Comparison of ENCODE assay signal across 15 cellular contexts in the genomic region with DNA sequence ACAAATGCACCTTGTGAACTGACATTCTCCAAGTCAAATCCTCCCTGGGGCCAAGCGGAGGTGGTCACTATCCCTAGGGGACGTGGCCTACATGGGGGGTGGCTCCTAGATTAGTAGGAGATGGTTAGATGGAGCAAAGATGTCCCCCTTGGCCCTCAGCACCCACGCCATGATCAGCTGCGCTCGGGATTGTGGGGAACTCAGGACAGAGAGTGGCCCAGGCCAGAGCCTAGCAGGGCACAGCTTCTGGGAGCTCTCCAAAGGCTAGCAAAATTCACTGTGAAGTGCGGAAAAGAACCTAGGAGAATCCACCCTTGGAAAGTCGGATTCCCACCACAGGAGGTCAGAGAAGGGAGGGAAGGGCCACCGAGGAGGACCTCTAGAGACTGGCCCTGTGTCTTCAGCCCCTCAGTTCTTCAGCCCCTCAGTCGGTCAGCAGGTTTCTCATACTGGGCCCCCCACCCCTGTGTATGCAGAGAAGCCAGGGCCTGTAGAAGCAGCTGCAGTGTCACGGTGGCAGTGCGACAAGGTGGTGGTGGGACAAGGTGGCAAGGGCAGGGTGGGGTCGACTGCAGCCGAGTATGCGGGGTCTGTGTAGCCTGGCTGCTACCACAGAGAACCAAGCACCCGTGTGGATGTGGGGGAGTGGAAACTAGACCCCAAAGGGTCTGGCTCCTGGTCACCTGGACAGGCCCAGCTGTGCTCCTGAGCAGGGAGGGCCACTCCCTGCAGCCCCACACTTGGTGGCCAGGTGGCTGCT. TPM values are rescaled to one million over a fixed set of nuclear protein-coding genes. Genes with fewer than 3 reads are reported as not detected.
A peak's percentile ranks its signal among the peaks of the same experiment; 100 is the strongest.
DNase-seq lines count a peak whose midpoint lies in the region; ATAC-seq and TF ChIP-seq lines count a peak whose summit lies in the region.
"Had no signal": no experiment of that assay in that cellular context is flagged by ENCODE, and none has a peak within 500 bp of the region (broad histone marks: within the 10 kb centered on the region; RNA-seq: fewer than 3 reads in every experiment).

No MANE protein-coding gene starts in this region.

- peak overlapping the region in 9 of 11 experiments; percentile 21 to 95 (median 86); a peak in 16 of 22 replicates for H3K27ac ChIP-seq in BLaER1 treated with 17β-estradiol and CSF1 and Interleukin-3, amounts not matched to agents 10 nM and 100 nM
- H3K27ac ChIP-seq in Karpas-422 (ENCODE audit: low read length) (peak overlapping the region; percentile 98), sigmoid colon (no peak overlapping the region)
- H3K27ac ChIP-seq: hepatocyte, pancreas had no signal

- no peak overlapping the region for H3K4me3 Mint-ChIP-seq in chondrocyte (ENCODE audit: unreplicated experiment)
- H3K4me3 Mint-ChIP-seq: brain had no signal

- no peaks in the 10 kb centered on the region for H3K27me3 ChIP-seq in BLaER1 treated with 17β-estradiol and CSF1 and Interleukin-3, amounts not matched to agents 10 nM and 100 nM
- H3K27me3 ChIP-seq in Karpas-422 (ENCODE audit: low read length) (no peaks in the 10 kb centered on the region), sigmoid colon (no peaks in the 10 kb centered on the region)
- H3K27me3 ChIP-seq: hepatocyte, pancreas had no signal

- H4K20me1 ChIP-seq in BLaER1 treated with 17β-estradiol and CSF1 and Interleukin-3, amounts not matched to agents 10 nM and 100 nM = no peaks in the 10 kb centered on the region
- no peaks in the 10 kb centered on the region for H4K20me1 ChIP-seq in Karpas-422 (ENCODE audit: insufficient read depth, low read depth, low read length)

- H3K4me2 ChIP-seq in BLaER1 treated with 17β-estradiol and CSF1 and Interleukin-3, amounts not matched to agents 10 nM and 100 nM = peak overlapping the region; percentile 86 to 98 (median 95); a peak in 21 of 22 replicates
- peak overlapping the region; percentile 54 for H3K4me2 ChIP-seq in Karpas-422 (ENCODE audit: low read depth, low read length, poor library complexity, severe bottlenecking)
- H3K4me2 ChIP-seq: hepatocyte had no signal

- WGBS in sigmoid colon, 2 donors = 92 to 96% methylated on average over 15 of the region's 15 CpGs

- ATAC-seq in HG03135 (IDR thresholded peaks at IDR 0.05; ENCODE audit: unreplicated experiment) = no peak
- ATAC-seq: pancreas had no signal

- DNase-seq in Karpas-422 = no peak
- peak; percentile 85 for DNase-seq in chondrocyte (ENCODE audit: low spot score)
- peak; percentile 52 for DNase-seq in sigmoid colon
- DNase-seq in dermis blood vessel endothelial cell = no peak
- no peak for DNase-seq in stimulated activated CD4-positive, alpha-beta T cell treated with anti-CD3 and anti-CD28 coated beads, Interleukin-1b, Interleukin-23, amount 100 ng/mL, for 48 hours
- DNase-seq: DMS153, NCI-H1436 treated with DMSO at 0.1 percent for 48 hours, NCI-H2227 treated with DMSO at 0.1 percent for 48 hours had no signal

- intact Hi-C loops in sigmoid colon (cut with DNase I) = no loop called here

- peak overlapping the region in 4 of 10 experiments; percentile 54 to 69 (median 57); a peak in 6 of 20 replicates for H3K4me3 ChIP-seq in BLaER1 treated with 17β-estradiol and CSF1 and Interleukin-3, amounts not matched to agents 10 nM and 100 nM
- no peak overlapping the region for H3K4me3 ChIP-seq in Karpas-422 (ENCODE audit: low read length)
- H3K4me3 ChIP-seq in sigmoid colon = no peak overlapping the region
- H3K4me3 ChIP-seq: hepatocyte, pancreas, smooth muscle cell had no signal

- H3K9me3 ChIP-seq in BLaER1 treated with 17β-estradiol and CSF1 and Interleukin-3, amounts not matched to agents 10 nM and 100 nM (replicated peaks in 1 of 11) = peaks cover 0 to 7% (median 0%) of the 10 kb centered on the region in 11 experiments; a peak in 2 of 22 replicates
- no peaks in the 10 kb centered on the region for H3K9me3 ChIP-seq in Karpas-422 (ENCODE audit: low read length)
- no peaks in the 10 kb centered on the region for H3K9me3 ChIP-seq in sigmoid colon
- H3K9me3 ChIP-seq: pancreas had no signal

- H3K9ac ChIP-seq in BLaER1 treated with 17β-estradiol and CSF1 and Interleukin-3, amounts not matched to agents 10 nM and 100 nM = peak overlapping the region in 4 of 11 experiments; percentile 3 to 74 (median 74); a peak in 5 of 22 replicates
- peak overlapping the region; percentile 67; the same call in 1 of the 2 replicates for H3K9ac ChIP-seq in Karpas-422 (ENCODE audit: low read length)

- H2AFZ ChIP-seq in Karpas-422 (ENCODE audit: low read length) = no peak overlapping the region
- H2AFZ ChIP-seq: hepatocyte had no signal

- no peak for TF ChIP-seq POLR2A in sigmoid colon (IDR thresholded peaks at IDR 0.05)

- H3K9me2 ChIP-seq in Karpas-422 (replicated peaks; ENCODE audit: insufficient read depth, low read length) = no peaks in the 10 kb centered on the region

- peaks cover 57 to 75% (median 65%) of the 10 kb centered on the region in 10 experiments for H3K4me1 ChIP-seq in BLaER1 treated with 17β-estradiol and CSF1 and Interleukin-3, amounts not matched to agents 10 nM and 100 nM
- H3K4me1 ChIP-seq in Karpas-422 (ENCODE audit: low read length) (peaks cover 81% of the 10 kb centered on the region), sigmoid colon (no peaks in the 10 kb centered on the region)
- H3K4me1 ChIP-seq: pancreas had no signal

- H3K9me3 Mint-ChIP-seq in chondrocyte (ENCODE audit: low read depth) = no peaks in the 10 kb centered on the region
- H3K9me3 Mint-ChIP-seq: brain had no signal

- H3K4me1 Mint-ChIP-seq in chondrocyte (ENCODE audit: low read depth) = peaks cover 4% of the 10 kb centered on the region

- no peak overlapping the region for H3K27ac Mint-ChIP-seq in chondrocyte (ENCODE audit: unreplicated experiment)

- no peaks in the 10 kb centered on the region for H3K36me3 Mint-ChIP-seq in chondrocyte (ENCODE audit: low read depth)
- H3K36me3 Mint-ChIP-seq: brain had no signal

- H3K36me3 ChIP-seq in BLaER1 treated with 17β-estradiol and CSF1 and Interleukin-3, amounts not matched to agents 10 nM and 100 nM = no peaks in the 10 kb centered on the region
- H3K36me3 ChIP-seq in Karpas-422 (ENCODE audit: insufficient read depth, low read length) (no peaks in the 10 kb centered on the region), sigmoid colon (no peaks in the 10 kb centered on the region)
- H3K36me3 ChIP-seq: pancreas had no signal

- H3K79me2 ChIP-seq in Karpas-422 (ENCODE audit: low read length) = no peaks in the 10 kb centered on the region
- H3K79me2 ChIP-seq: hepatocyte had no signal

- TF ChIP-seq CTCF in chondrocyte (IDR thresholded peaks at IDR 0.05) (no peak), sigmoid colon (IDR thresholded peaks at IDR 0.05) (no peak)

- TF ChIP-seq EP300 in sigmoid colon (IDR thresholded peaks at IDR 0.05) = no peak

- peaks cover 4% of the 10 kb centered on the region for H3K27me3 Mint-ChIP-seq in chondrocyte (ENCODE audit: low read depth)
- H3K27me3 Mint-ChIP-seq: brain had no signal

RNA-seq across cellular contexts. Expression of gene GPR55, which starts 18.4 kb away (rescaled TPM):
- total RNA-seq in Karpas-422 (2014; rRNA removed; shearing (Covaris generic); ENCODE audit: low replicate concordance) = 2.9 and 9.5 TPM in 2 replicates
- not detected in 3 replicates for total RNA-seq in chondrocyte
- total RNA-seq in sigmoid colon = not detected
- 1 to 10 TPM in 1 of 3 donors, under 1 TPM in 1, not detected in 1; 0.23 to 1.4 TPM for polyA plus RNA-seq in sigmoid colon
- total RNA-seq in dermis blood vessel endothelial cell = not detected in 2 replicates
- total RNA-seq: fibroblast of lung, smooth muscle cell had no signal
- polyA plus RNA-seq: fibroblast of lung, hepatocyte, smooth muscle cell had no signal

RNA-seq across cellular contexts. Expression of gene ITM2C, which starts 41.9 kb away (rescaled TPM):
- 0.19 TPM in 1 of 2 replicates, not detected in the other for total RNA-seq in Karpas-422 (2014; rRNA removed; shearing (Covaris generic); ENCODE audit: low replicate concordance)
- total RNA-seq in chondrocyte (114 to 215 TPM (median 208 TPM) in 3 replicates), sigmoid colon (100 to 1,000 TPM; 107 to 206 (median 117) TPM), dermis blood vessel endothelial cell (38.7 and 69.9 TPM in 2 replicates)
- polyA plus RNA-seq in sigmoid colon = 1,000 to 10,000 TPM in 1 of 3 donors, 100 to 1,000 TPM in 2; 489 to 1,275 (median 498) TPM

Comparison
In these comparisons a context has a peak if more than half of its experiments do, and no peak if none do; other contexts are left out.
1. H3K27ac ChIP-seq: peak in BLaER1 treated with 17β-estradiol and CSF1 and Interleukin-3, amounts not matched to agents 10 nM and 100 nM (9 of 11) and Karpas-422 (single experiment); none in sigmoid colon (0 of 4).
2. DNase-seq: peak in chondrocyte (single experiment) and sigmoid colon (single experiment); none in Karpas-422 (single experiment), dermis blood vessel endothelial cell (single experiment) and stimulated activated CD4-positive, alpha-beta T cell treated with anti-CD3 and anti-CD28 coated beads, Interleukin-1b, Interleukin-23, amount 100 ng/mL, for 48 hours (single experiment).
3. RNA of gene ITM2C, which starts 41.9 kb away (total RNA-seq): 114 to 215 TPM in chondrocyte, 107 to 206 TPM in sigmoid colon and 38.7 to 69.9 TPM in dermis blood vessel endothelial cell; 0.19 TPM in Karpas-422; every median in the first group is over 10 times any median in the second.